ENCODE assay signal across 15 cellular contexts in the genomic region with DNA sequence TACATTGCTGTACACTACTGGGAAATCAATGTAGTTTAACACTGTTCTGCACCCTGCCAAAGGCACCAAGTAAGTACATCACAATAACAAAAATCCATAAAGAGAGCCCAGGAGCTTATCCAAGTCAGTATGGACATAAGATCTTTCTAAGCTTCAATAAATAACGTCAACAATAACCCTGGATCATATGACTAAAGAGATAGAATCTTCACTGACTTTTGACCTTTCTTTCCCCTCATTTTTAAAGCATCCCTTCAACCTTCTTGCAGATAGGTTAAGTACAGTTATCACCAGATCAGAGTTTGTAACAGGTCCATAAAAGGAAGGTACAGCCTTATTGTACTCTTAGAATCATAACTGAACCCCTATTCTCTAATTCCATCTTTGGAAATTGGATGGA. TPM values are rescaled to one million over a fixed set of nuclear protein-coding genes. Genes with fewer than 3 reads are reported as not detected.
DNase-seq lines count a peak whose midpoint lies in the region; ATAC-seq, FAIRE-seq and TF ChIP-seq lines count a peak whose summit lies in the region.
"Had no signal": no experiment of that assay in that cellular context is flagged by ENCODE, and none has a peak within 500 bp of the region (broad histone marks: within the 10 kb centered on the region; RNA-seq: fewer than 3 reads in every experiment).

No MANE protein-coding gene starts in this region.

- H3K79me2 ChIP-seq in OCI-LY7 (ENCODE audit: insufficient read depth, low read depth, low read length) = peaks cover 51% of the 10 kb centered on the region
- H3K79me2 ChIP-seq in Karpas-422 (ENCODE audit: low read length) = peaks cover 58% of the 10 kb centered on the region

- POLR2A ChIA-PET in OCI-LY7 (lab: Charles Lee) = interaction anchor here (1.0 kb wide), 1 partner anchor 122 kb away, joined by 6 read pairs; no protein-coding TSS in a partner anchor

- H3K27ac ChIP-seq in OCI-LY7 (ENCODE audit: low read depth, low read length, poor library complexity, severe bottlenecking) (no peak overlapping the region), gastrocnemius medialis (peak overlapping the region; percentile 43 to 91 (median 56)), prostate gland (no peak overlapping the region), pancreas (no peak overlapping the region), Karpas-422 (ENCODE audit: low read length) (no peak overlapping the region)
- H3K27ac ChIP-seq: left lung had no signal

- H4K20me1 ChIP-seq in OCI-LY7 (ENCODE audit: insufficient read depth, low read length) = no peaks in the 10 kb centered on the region
- H4K20me1 ChIP-seq in Karpas-422 (ENCODE audit: insufficient read depth, low read depth, low read length) = 0 out of 2 replicates have a peak, but pooled peaks cover 5% of the 10 kb centered on the region

- in situ Hi-C loops in gastrocnemius medialis (cut with MboI; ENCODE audit: low sequenced_read_pairs in 4 of 4) = loop anchor here in 1 of 4 donors (25.0 kb wide), 1 partner anchor 126 kb away; no protein-coding TSS in a partner anchor

- FAIRE-seq in pancreas (lab: Jason Lieb, UNC) = no peak
- FAIRE-seq: small intestine had no signal

- intact Hi-C loops in OCI-LY7 (cut with micrococcal nuclease; ENCODE audit: unreplicated experiment) = loop anchor here (5.0 kb wide), 1 partner anchor 121 kb away; no protein-coding TSS in a partner anchor
- intact Hi-C loops in dendritic cell treated with granulocyte-macrophage colony-stimulating factor and Interleukin-4, amounts not matched to agents 40 ng/mL and 50 ng/mL, for 4 days (cut with micrococcal nuclease) = loop anchor here (5.0 to 10.0 kb wide), 2 partner anchors 66 to 139 kb away; no protein-coding TSS in a partner anchor
- intact Hi-C loops in gastrocnemius medialis (cut with DNase I; ENCODE audit: low total_unique reads) = no loop called here
- intact Hi-C loops in prostate gland (cut with DNase I) = no loop called here
- intact Hi-C loops in pancreas (cut with DNase I) = no loop called here

- 10% methylated on average over 1 of the region's 1 CpG for WGBS in prostate gland
- WGBS in pancreas, 2 donors = 30 to 35% methylated on average over 1 of the region's 1 CpG

- CTCF ChIA-PET in activated CD8-positive, alpha-beta memory T cell treated with anti-CD3 and anti-CD28 coated beads, Interleukin-2, amount 10 ng/mL, durations not matched to agents 7 days and 5 days (lab: Charles Lee) = no interaction called here
- CTCF ChIA-PET in OCI-LY7 (lab: Charles Lee; ENCODE audit: unreplicated experiment) = no interaction called here

- H3K9me3 Mint-ChIP-seq in activated CD8-positive, alpha-beta memory T cell treated with anti-CD3 and anti-CD28 coated beads, Interleukin-2, amount 10 ng/mL, durations not matched to agents 7 days and 5 days (ENCODE audit: low read depth) = no peaks in the 10 kb centered on the region
- no peaks in the 10 kb centered on the region for H3K9me3 Mint-ChIP-seq in dendritic cell treated with granulocyte-macrophage colony-stimulating factor and Interleukin-4, amounts not matched to agents 40 ng/mL and 50 ng/mL, for 4 days
- H3K9me3 Mint-ChIP-seq: activated naive CD4-positive, alpha-beta T cell treated with anti-CD3 and anti-CD28 coated beads, Interleukin-2, amount 50 U/mL, for 72 hours had no signal

- H3K9me2 ChIP-seq in OCI-LY7 (ENCODE audit: insufficient read depth, low read length) (no peaks in the 10 kb centered on the region), Karpas-422 (replicated peaks; ENCODE audit: insufficient read depth, low read length) (no peaks in the 10 kb centered on the region)

- peaks cover 51% of the 10 kb centered on the region for H3K36me3 ChIP-seq in OCI-LY7 (ENCODE audit: insufficient read depth, low read length)
- H3K36me3 ChIP-seq in gastrocnemius medialis = peaks cover 0 to 15% of the 10 kb centered on the region in 2 donors
- H3K36me3 ChIP-seq in prostate gland = no peaks in the 10 kb centered on the region
- H3K36me3 ChIP-seq in pancreas = peaks cover 0 to 12% (median 12%) of the 10 kb centered on the region in 3 donors
- H3K36me3 ChIP-seq in Karpas-422 (ENCODE audit: insufficient read depth, low read length) = peaks cover 17% of the 10 kb centered on the region; the same call in 1 of the 2 replicates

- no peak for DNase-seq in activated CD8-positive, alpha-beta memory T cell treated with anti-CD3 and anti-CD28 coated beads, Interleukin-2, amount 10 ng/mL, durations not matched to agents 7 days and 5 days
- DNase-seq in activated CD8-positive, alpha-beta memory T cell treated with anti-CD3 and anti-CD28 coated beads, Interleukin-2, amount 50 U/mL, for 48 hours = no peak
- DNase-seq in OCI-LY7 (ENCODE audit: low spot score) (no peak), gastrocnemius medialis (no peak), prostate gland (ENCODE audit: low spot score) (no peak), pancreas (no peak), Karpas-422 (no peak)
- DNase-seq: activated CD4-positive, alpha-beta T cell treated with anti-CD3 and anti-CD28 coated beads for 4 hours; cerebellar nuclear complex; left lung; MV-4-11; NCI-H2171 treated with DMSO at 0.1 percent for 48 hours; small intestine had no signal

- no peak overlapping the region for H3K27ac Mint-ChIP-seq in activated CD8-positive, alpha-beta memory T cell treated with anti-CD3 and anti-CD28 coated beads, Interleukin-2, amount 10 ng/mL, durations not matched to agents 7 days and 5 days
- H3K27ac Mint-ChIP-seq in dendritic cell treated with granulocyte-macrophage colony-stimulating factor and Interleukin-4, amounts not matched to agents 40 ng/mL and 50 ng/mL, for 4 days = peak overlapping the region; percentile 28

- H3K4me2 ChIP-seq in OCI-LY7 (ENCODE audit: low read length) = peak overlapping the region; percentile 80
- no peak overlapping the region for H3K4me2 ChIP-seq in Karpas-422 (ENCODE audit: low read depth, low read length, poor library complexity, severe bottlenecking)

- peak overlapping the region; percentile 44 for H3K4me3 Mint-ChIP-seq in activated CD8-positive, alpha-beta memory T cell treated with anti-CD3 and anti-CD28 coated beads, Interleukin-2, amount 10 ng/mL, durations not matched to agents 7 days and 5 days
- H3K4me3 Mint-ChIP-seq in dendritic cell treated with granulocyte-macrophage colony-stimulating factor and Interleukin-4, amounts not matched to agents 40 ng/mL and 50 ng/mL, for 4 days = no peak overlapping the region

- no peak for TF ChIP-seq POLR2A in gastrocnemius medialis (IDR thresholded peaks at IDR 0.05)
- no peak for TF ChIP-seq POLR2A in prostate gland (IDR thresholded peaks at IDR 0.05)

- H3K4me1 Mint-ChIP-seq in activated CD8-positive, alpha-beta memory T cell treated with anti-CD3 and anti-CD28 coated beads, Interleukin-2, amount 10 ng/mL, durations not matched to agents 7 days and 5 days = peaks cover 33% of the 10 kb centered on the region
- peaks cover 22% of the 10 kb centered on the region for H3K4me1 Mint-ChIP-seq in dendritic cell treated with granulocyte-macrophage colony-stimulating factor and Interleukin-4, amounts not matched to agents 40 ng/mL and 50 ng/mL, for 4 days (ENCODE audit: low read depth)

- peaks cover 31% of the 10 kb centered on the region for H3K36me3 Mint-ChIP-seq in activated CD8-positive, alpha-beta memory T cell treated with anti-CD3 and anti-CD28 coated beads, Interleukin-2, amount 10 ng/mL, durations not matched to agents 7 days and 5 days
- peaks cover 34% of the 10 kb centered on the region for H3K36me3 Mint-ChIP-seq in dendritic cell treated with granulocyte-macrophage colony-stimulating factor and Interleukin-4, amounts not matched to agents 40 ng/mL and 50 ng/mL, for 4 days (ENCODE audit: low read depth)

- H3K4me3 ChIP-seq in OCI-LY7 (ENCODE audit: low read depth, low read length, poor library complexity, severe bottlenecking) (no peak overlapping the region), gastrocnemius medialis (no peak overlapping the region), prostate gland (no peak overlapping the region), pancreas (no peak overlapping the region), Karpas-422 (ENCODE audit: low read length) (no peak overlapping the region)
- H3K4me3 ChIP-seq: left lung had no signal

- H3K27me3 ChIP-seq in gastrocnemius medialis = no peaks in the 10 kb centered on the region
- H3K27me3 ChIP-seq in prostate gland (replicated peaks; ENCODE audit: insufficient read depth) = no peaks in the 10 kb centered on the region
- no peaks in the 10 kb centered on the region for H3K27me3 ChIP-seq in pancreas
- no peaks in the 10 kb centered on the region for H3K27me3 ChIP-seq in Karpas-422 (ENCODE audit: low read length)
- H3K27me3 ChIP-seq: left lung had no signal

- no peaks in the 10 kb centered on the region for H3K27me3 Mint-ChIP-seq in activated CD8-positive, alpha-beta memory T cell treated with anti-CD3 and anti-CD28 coated beads, Interleukin-2, amount 10 ng/mL, durations not matched to agents 7 days and 5 days
- H3K27me3 Mint-ChIP-seq in dendritic cell treated with granulocyte-macrophage colony-stimulating factor and Interleukin-4, amounts not matched to agents 40 ng/mL and 50 ng/mL, for 4 days = no peaks in the 10 kb centered on the region

- ATAC-seq in activated CD8-positive, alpha-beta memory T cell treated with anti-CD3 and anti-CD28 coated beads, Interleukin-2, amount 10 ng/mL, durations not matched to agents 7 days and 5 days = no peak
- ATAC-seq in gastrocnemius medialis = no peak
- ATAC-seq in pancreas = no peak
- ATAC-seq: activated naive CD4-positive, alpha-beta T cell treated with anti-CD3 and anti-CD28 coated beads, Interleukin-2, amount 50 U/mL, for 72 hours; left lung had no signal

- H3K9ac ChIP-seq in Karpas-422 (ENCODE audit: low read length) = no peak overlapping the region

- H3K9me3 ChIP-seq in OCI-LY7 (ENCODE audit: low read length) (no peaks in the 10 kb centered on the region), gastrocnemius medialis (no peaks in the 10 kb centered on the region), prostate gland (no peaks in the 10 kb centered on the region), pancreas (no peaks in the 10 kb centered on the region), Karpas-422 (ENCODE audit: low read length) (no peaks in the 10 kb centered on the region)
- H3K9me3 ChIP-seq: left lung had no signal

- H3K4me1 ChIP-seq in OCI-LY7 (ENCODE audit: insufficient read depth, low read length, poor library complexity, severe bottlenecking) (peaks cover 29% of the 10 kb centered on the region), gastrocnemius medialis (peaks cover 25 to 32% of the 10 kb centered on the region in 2 donors), prostate gland (replicated peaks) (peaks cover 4% of the 10 kb centered on the region), pancreas (peaks cover 0 to 10% (median 5%) of the 10 kb centered on the region in 3 donors), Karpas-422 (ENCODE audit: low read length) (peaks cover 21% of the 10 kb centered on the region)

- TF ChIP-seq CTCF in OCI-LY7 (conservative IDR thresholded peaks at IDR 0.05; ENCODE audit: low read length) (no peak), gastrocnemius medialis (IDR thresholded peaks at IDR 0.05 in 4 of 5, conservative IDR thresholded peaks at IDR 0.05 in 1 of 5) (no peak), prostate gland (IDR thresholded peaks at IDR 0.05) (no peak), pancreas (IDR thresholded peaks at IDR 0.05) (no peak)

- H2AFZ ChIP-seq in OCI-LY7 (ENCODE audit: low read length) = no peak overlapping the region
- H2AFZ ChIP-seq in Karpas-422 (ENCODE audit: low read length) = no peak overlapping the region

- no TSS peak for BruUV-seq in OCI-LY7 (replicated peaks; lab: Mats Ljungman, UMichigan)

RNA-seq across cellular contexts. Expression of gene CEP20, which starts 2.3 kb away (rescaled TPM):
- total RNA-seq in activated CD8-positive, alpha-beta memory T cell treated with anti-CD3 and anti-CD28 coated beads, Interleukin-2, amount 10 ng/mL, durations not matched to agents 7 days and 5 days = 10 to 100 TPM; 30.6 to 43.6 TPM
- 33.7 and 36.6 TPM in 2 replicates for total RNA-seq in OCI-LY7 (2014; rRNA removed; shearing (Covaris generic))
- total RNA-seq in OCI-LY7 (2022) (62.8 and 75.6 TPM in 2 replicates), gastrocnemius medialis (10 to 100 TPM; 42.2 to 87.8 (median 76.1) TPM), prostate gland (10 to 100 TPM; 30.7 to 33.4 TPM), pancreas (10 to 100 TPM; 15.0 to 21.3 (median 17.7) TPM)
- polyA plus RNA-seq in pancreas = 10 to 100 TPM in 1 of 2 donors, 1 to 10 TPM in 1; 8.6 to 18.3 TPM
- 19.6 and 45.3 TPM in 2 replicates for total RNA-seq in Karpas-422 (2014; rRNA removed; shearing (Covaris generic); ENCODE audit: low replicate concordance)

RNA-seq across cellular contexts. Expression of gene MYH11, which starts 29.2 kb away (rescaled TPM):
- total RNA-seq in activated CD8-positive, alpha-beta memory T cell treated with anti-CD3 and anti-CD28 coated beads, Interleukin-2, amount 10 ng/mL, durations not matched to agents 7 days and 5 days = under 1 TPM in 1 of 2 experiments, not detected in 1; 0.06 TPM
- 5.7 and 7.9 TPM in 2 replicates for total RNA-seq in OCI-LY7 (2014; rRNA removed; shearing (Covaris generic))
- 33.3 and 33.8 TPM in 2 replicates for total RNA-seq in OCI-LY7 (2022)
- total RNA-seq in gastrocnemius medialis = 10 to 100 TPM in 3 of 4 donors, 1 to 10 TPM in 1; 5.6 to 57.7 (median 20.4) TPM
- total RNA-seq in prostate gland = 1,000 to 10,000 TPM in 1 of 2 donors, 100 to 1,000 TPM in 1; 968 to 2,091 TPM
- 1 to 10 TPM; 1.6 to 8.5 (median 3.2) TPM for total RNA-seq in pancreas
- 10 to 100 TPM; 12.2 to 24.7 TPM for polyA plus RNA-seq in pancreas
- not detected in 2 replicates for total RNA-seq in Karpas-422 (2014; rRNA removed; shearing (Covaris generic); ENCODE audit: low replicate concordance)

Comparison
In these comparisons a context has a peak if more than half of its experiments do, and no peak if none do; other contexts are left out.
1. H3K27ac ChIP-seq: peak in gastrocnemius medialis (4 of 4); none in OCI-LY7 (single experiment), prostate gland (0 of 2), pancreas (0 of 4) and Karpas-422 (single experiment).
2. RNA of gene MYH11, which starts 29.2 kb away (total RNA-seq): 968 to 2,091 TPM in prostate gland; 5.7 to 33.8 TPM in OCI-LY7, 5.6 to 57.7 TPM in gastrocnemius medialis, 1.6 to 8.5 TPM in pancreas, 0.06 TPM in activated CD8-positive, alpha-beta memory T cell treated with anti-CD3 and anti-CD28 coated beads, Interleukin-2, amount 10 ng/mL, durations not matched to agents 7 days and 5 days and not detected in Karpas-422; every median in the first group is over 10 times any median in the second.
3. intact Hi-C loops: an anchor here in OCI-LY7 (5.0 kb wide) and dendritic cell treated with granulocyte-macrophage colony-stimulating factor and Interleukin-4, amounts not matched to agents 40 ng/mL and 50 ng/mL, for 4 days (5.0 to 10.0 kb wide); none called in gastrocnemius medialis, prostate gland and pancreas.